In the genomic region with DNA sequence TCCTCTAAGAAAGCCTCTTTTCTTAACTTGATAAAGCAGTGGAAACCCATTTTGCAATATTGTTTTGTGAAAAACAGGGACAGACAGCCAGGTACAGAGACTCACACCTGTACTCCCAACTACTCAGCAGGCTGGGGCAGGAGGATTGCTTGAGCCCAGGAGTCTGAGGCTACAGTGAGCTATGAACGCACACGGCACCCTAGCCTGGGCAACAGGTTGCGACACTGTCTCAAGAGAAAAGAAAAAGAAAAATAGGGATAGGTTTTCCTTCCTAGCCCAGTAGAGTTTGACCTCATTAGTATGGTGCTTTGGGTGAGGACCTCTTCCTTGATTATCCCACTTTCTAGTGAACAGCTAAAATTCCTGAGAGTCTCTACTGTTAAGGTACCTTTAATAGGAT, we compare ENCODE assay signal across 2 cellular contexts.
TF ChIP-seq lines count a peak whose summit lies in the region.

No MANE protein-coding gene starts in this region.

TF ChIP-seq in HepG2, 621 proteins besides CTCF, POLR2A, EP300 and RAD21:
- no peak for TF ChIP-seq PAXIP1 (CRISPR knock-in tag; conservative IDR thresholded peaks at IDR 0.05)
- no peak for TF ChIP-seq ZNF343 (CRISPR knock-in tag; IDR thresholded peaks at IDR 0.05)
- TF ChIP-seq CEBPG (CRISPR knock-in tag; IDR thresholded peaks at IDR 0.05), result peak; percentile 17; the same call in 1 of the 2 replicates
- no peak for TF ChIP-seq MAFG (CRISPR knock-in tag; IDR thresholded peaks at IDR 0.05)
- no peak for TF ChIP-seq LCORL (IDR thresholded peaks at IDR 0.05)
- TF ChIP-seq LCORL (CRISPR knock-in tag; IDR thresholded peaks at IDR 0.05), result no peak
TF ChIP-seq in HepG2: peak in this region for 1.

TF ChIP-seq in H1, 55 proteins besides CTCF, POLR2A, EP300 and RAD21:
- TF ChIP-seq HDAC6 (IDR thresholded peaks at IDR 0.05; ENCODE audit: low read depth, low read length) (no peak), SUZ12 (IDR thresholded peaks at IDR 0.05; ENCODE audit: low read length) (no peak), YY1 (IDR thresholded peaks at IDR 0.05; ENCODE audit: low read depth, low read length) (no peak), CEBPB (IDR thresholded peaks at IDR 0.05; ENCODE audit: low read depth, low read length) (peak; percentile 79)
TF ChIP-seq in H1: peak in this region for 1.
